In the genomic region with DNA sequence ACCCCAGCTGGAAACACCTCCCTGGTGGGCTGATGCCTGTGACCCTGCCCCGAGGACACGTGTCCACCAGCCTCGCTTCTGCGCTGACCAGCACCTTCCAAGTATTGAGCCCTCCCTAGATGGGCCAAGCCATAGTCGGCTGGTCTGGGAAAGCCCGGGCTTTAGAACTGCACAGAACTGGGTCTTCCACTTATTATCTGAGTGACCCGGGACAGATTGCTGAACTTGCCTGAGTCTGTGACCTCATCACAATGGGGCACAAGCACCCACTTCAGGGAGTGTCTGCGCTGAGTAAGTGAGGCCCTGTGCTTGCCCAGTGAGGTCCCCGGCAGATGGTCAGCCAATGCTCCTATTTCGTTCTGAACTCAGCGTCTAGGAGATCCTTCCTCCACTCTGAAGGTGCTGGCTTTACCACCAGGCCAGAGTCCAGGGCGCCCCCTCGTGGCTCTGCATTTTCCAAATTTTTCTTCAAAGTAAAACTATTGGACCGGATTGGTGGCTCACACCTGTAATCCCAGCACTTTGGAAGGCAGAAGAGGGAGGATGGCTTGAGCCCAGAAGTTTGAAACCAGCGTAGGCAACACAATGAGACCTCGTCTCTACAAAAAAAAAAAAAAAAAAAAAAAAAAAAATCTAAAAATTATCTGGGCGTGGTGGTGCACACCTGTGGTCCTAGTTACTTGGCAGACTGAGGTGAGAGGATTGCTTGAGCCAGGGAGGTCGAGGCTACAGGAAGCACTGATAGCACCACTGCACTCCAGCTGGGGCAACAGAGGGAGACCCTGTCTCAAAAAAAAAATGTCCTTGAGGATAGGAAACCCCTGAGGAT, we compare ENCODE assay signal across 8 cellular contexts.
A peak's percentile ranks its signal among the peaks of the same experiment; 100 is the strongest.
DNase-seq lines count a peak whose midpoint lies in the region; ATAC-seq and TF ChIP-seq lines count a peak whose summit lies in the region.

No MANE protein-coding gene starts in this region.

- no peak for ATAC-seq in GM18502 (IDR thresholded peaks at IDR 0.05; ENCODE audit: poor library complexity, unreplicated experiment)
- ATAC-seq in HG02642 (IDR thresholded peaks at IDR 0.05; ENCODE audit: poor library complexity, unreplicated experiment) = no peak

- peak; percentile 75 for TF ChIP-seq CTCF in GM12873 (IDR thresholded peaks at IDR 0.05; ENCODE audit: insufficient read depth, low read depth, low read length, missing control alignments)
- peak; percentile 44 for TF ChIP-seq CTCF in NB4 (IDR thresholded peaks at IDR 0.05; ENCODE audit: low read depth, low read length)
- TF ChIP-seq CTCF in brain (conservative IDR thresholded peaks at IDR 0.05) = peak; percentile 72 to 82

- H3K36me3 Mint-ChIP-seq in brain = no peaks in the 10 kb centered on the region

- H3K27ac Mint-ChIP-seq in brain = peak overlapping the region in 1 of 5 experiments; percentile 56

- no peaks in the 10 kb centered on the region for H3K4me1 Mint-ChIP-seq in brain

- no peak overlapping the region for H3K4me3 Mint-ChIP-seq in brain

- H3K9me3 Mint-ChIP-seq in brain = peaks cover 0 to 5% (median 0%) of the 10 kb centered on the region in 5 experiments

- H3K27me3 Mint-ChIP-seq in brain = peaks cover 8% of the 10 kb centered on the region

- no peak for TF ChIP-seq POLR2A in NB4 (IDR thresholded peaks at IDR 0.05; ENCODE audit: extremely low read depth, insufficient read length)

- no peak overlapping the region for H3K4me3 ChIP-seq in NB4 (ENCODE audit: low read depth, low read length)

- DNase-seq in NB4 (ENCODE audit: low read depth) (peak; percentile 67), SW480 (ENCODE audit: low spot score) (peak; percentile 47), kidney glomerular epithelial cell (lab: John Stamatoyannopoulos, UW) (peak; percentile 26)
- peak; percentile 56 for DNase-seq in stimulated activated CD4-positive, alpha-beta T cell treated with anti-CD3 and anti-CD28 coated beads, Interleukin-4, amount 100 ng/mL, for 24 hours
